In the genomic region with DNA sequence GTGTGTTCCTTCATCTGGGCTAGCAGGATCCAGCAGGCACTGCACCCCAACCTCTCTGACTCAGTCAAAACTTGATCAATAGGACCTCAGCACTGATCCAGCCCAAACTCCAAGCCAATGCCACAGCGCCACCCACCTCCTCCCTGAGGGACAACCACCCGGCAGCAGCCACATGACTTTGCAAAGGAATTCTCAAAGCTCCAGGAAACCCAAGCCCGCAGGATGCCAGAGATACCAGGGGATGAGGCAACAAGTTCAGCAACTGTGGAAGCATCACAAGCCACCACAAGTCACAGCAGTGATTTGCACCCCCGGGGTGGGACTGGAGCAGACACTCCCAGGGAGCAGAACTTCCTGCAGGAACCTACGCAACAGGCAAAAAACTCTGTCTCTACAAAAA, we compare ENCODE assay signal across 9 cellular contexts. TPM values are rescaled to one million over a fixed set of nuclear protein-coding genes. Genes with fewer than 3 reads are reported as not detected.
DNase-seq lines count a peak whose midpoint lies in the region; TF ChIP-seq lines count a peak whose summit lies in the region.
"Had no signal": no experiment of that assay in that cellular context is flagged by ENCODE, and none has a peak within 500 bp of the region (broad histone marks: within the 10 kb centered on the region; RNA-seq: fewer than 3 reads in every experiment).

No MANE protein-coding gene starts in this region.

- no peaks in the 10 kb centered on the region for H3K9me3 Mint-ChIP-seq in CD8-positive, alpha-beta memory T cell
- H3K9me3 Mint-ChIP-seq: T-helper 1 cell treated with Interleukin-12 subunit alpha and Interleukin-12 subunit beta and Interleukin-4 antibody, amounts not matched to agents 30 μg/mL and 1 μg/mL, for 36 hours had no signal

- no peak for DNase-seq in GM12865 (ENCODE audit: low read depth)
- peak; percentile 40 for DNase-seq in UCSD-AML1 (lab: John Stamatoyannopoulos, UW; ENCODE audit: unreplicated experiment)
- DNase-seq in head of caudate nucleus = peak in 27 of 42 donors; percentile 21 to 77 (median 54)
- DNase-seq in skeletal muscle cell (ENCODE audit: low read depth) = peak; percentile 72
- no peak for DNase-seq in CD8-positive, alpha-beta memory T cell
- no peak for DNase-seq in testis
- no peak for DNase-seq in central memory CD4-positive, alpha-beta T cell
- no peak for DNase-seq in effector memory CD4-positive, alpha-beta T cell

- no peak overlapping the region for H3K4me3 Mint-ChIP-seq in CD8-positive, alpha-beta memory T cell
- H3K4me3 Mint-ChIP-seq: T-helper 1 cell treated with Interleukin-12 subunit alpha and Interleukin-12 subunit beta and Interleukin-4 antibody, amounts not matched to agents 30 μg/mL and 1 μg/mL, for 36 hours had no signal

- peaks cover 59% of the 10 kb centered on the region for H3K4me1 ChIP-seq in CD8-positive, alpha-beta memory T cell (ENCODE audit: insufficient read depth, low read length)
- H3K4me1 ChIP-seq in testis = peaks cover 27% of the 10 kb centered on the region
- H3K4me1 ChIP-seq in effector memory CD4-positive, alpha-beta T cell (ENCODE audit: control insufficient read depth, insufficient read depth, low read length, poor library complexity, severe bottlenecking) = no peaks in the 10 kb centered on the region

- H3K4me3 ChIP-seq in GM12865 (ENCODE audit: low read depth, low read length) = no peak overlapping the region
- H3K4me3 ChIP-seq in skeletal muscle cell (ENCODE audit: low read depth, low read length) = no peak overlapping the region
- no peak overlapping the region for H3K4me3 ChIP-seq in CD8-positive, alpha-beta memory T cell (ENCODE audit: low read length)
- H3K4me3 ChIP-seq in testis = no peak overlapping the region
- H3K4me3 ChIP-seq in effector memory CD4-positive, alpha-beta T cell (ENCODE audit: insufficient read depth, low read depth, low read length, poor library complexity, severe bottlenecking) = no peak overlapping the region

- H3K9me3 ChIP-seq in CD8-positive, alpha-beta memory T cell (ENCODE audit: low read length) = no peaks in the 10 kb centered on the region
- no peaks in the 10 kb centered on the region for H3K9me3 ChIP-seq in testis
- H3K9me3 ChIP-seq in effector memory CD4-positive, alpha-beta T cell (ENCODE audit: control insufficient read depth, low read length) = no peaks in the 10 kb centered on the region

- CTCF ChIA-PET in CD8-positive, alpha-beta memory T cell (lab: Charles Lee) = no interaction called here

- H3K27ac Mint-ChIP-seq in CD8-positive, alpha-beta memory T cell = no peak overlapping the region
- H3K27ac Mint-ChIP-seq: T-helper 1 cell treated with Interleukin-12 subunit alpha and Interleukin-12 subunit beta and Interleukin-4 antibody, amounts not matched to agents 30 μg/mL and 1 μg/mL, for 36 hours had no signal

- intact Hi-C loops in head of caudate nucleus (cut with DNase I) (no loop called here), testis (cut with DNase I; ENCODE audit: low total_unique reads) (no loop called here)

- POLR2A ChIA-PET in CD8-positive, alpha-beta memory T cell (lab: Charles Lee) = no interaction called here

- H3K36me3 Mint-ChIP-seq in CD8-positive, alpha-beta memory T cell = no peaks in the 10 kb centered on the region

- H3K4me1 Mint-ChIP-seq in CD8-positive, alpha-beta memory T cell = peaks cover 8 to 26% (median 18%) of the 10 kb centered on the region in 3 donors

- peaks cover 1 to 5% of the 10 kb centered on the region in 2 donors for H3K27me3 Mint-ChIP-seq in CD8-positive, alpha-beta memory T cell

- TF ChIP-seq POLR2A in testis (IDR thresholded peaks at IDR 0.05) = no peak

- no peaks in the 10 kb centered on the region for H3K36me3 ChIP-seq in CD8-positive, alpha-beta memory T cell (ENCODE audit: insufficient read depth, low read length)
- H3K36me3 ChIP-seq in testis (ENCODE audit: low read depth, missing control alignments) = no peaks in the 10 kb centered on the region
- no peaks in the 10 kb centered on the region for H3K36me3 ChIP-seq in effector memory CD4-positive, alpha-beta T cell (ENCODE audit: control insufficient read depth, insufficient read depth, low read length)

- TF ChIP-seq CTCF in GM12865 (IDR thresholded peaks at IDR 0.05; ENCODE audit: insufficient read depth, low read depth, low read length, missing control alignments) (peak; percentile 2), testis (IDR thresholded peaks at IDR 0.05) (no peak)

- H3K27ac ChIP-seq in CD8-positive, alpha-beta memory T cell (ENCODE audit: low read depth, low read length) = no peak overlapping the region
- H3K27ac ChIP-seq in testis = no peak overlapping the region
- H3K27ac ChIP-seq in effector memory CD4-positive, alpha-beta T cell (ENCODE audit: insufficient read depth, low read length, poor library complexity, severe bottlenecking) = no peak overlapping the region

- no peaks in the 10 kb centered on the region for H3K27me3 ChIP-seq in CD8-positive, alpha-beta memory T cell (ENCODE audit: insufficient read depth, low read length, poor library complexity, severe bottlenecking)
- no peaks in the 10 kb centered on the region for H3K27me3 ChIP-seq in testis
- no peaks in the 10 kb centered on the region for H3K27me3 ChIP-seq in effector memory CD4-positive, alpha-beta T cell (replicated peaks; ENCODE audit: control insufficient read depth, insufficient read depth, low read length, poor library complexity, severe bottlenecking)

- whole genome bisulfite sequencing in testis, 2 donors = 68 to 80% methylated on average over 5 of the region's 5 CpGs

RNA-seq across cellular contexts. Expression of gene ACTN1, which starts 37.3 kb away (rescaled TPM):
- total RNA-seq in CD8-positive, alpha-beta memory T cell = 10 to 100 TPM; 52.7 to 53.3 TPM
- 47.4 TPM for polyA plus RNA-seq in CD8-positive, alpha-beta memory T cell
- total RNA-seq in testis = 10 to 100 TPM; 51.0 to 69.5 TPM
- polyA plus RNA-seq in testis (ENCODE audit: insufficient read depth, low read depth, low replicate concordance) = 82.3 TPM

Comparison
In these comparisons a context has a peak if more than half of its experiments do, and no peak if none do; other contexts are left out.
1. DNase-seq: peak in UCSD-AML1 (single experiment), head of caudate nucleus (27 of 42) and skeletal muscle cell (single experiment); none in GM12865 (single experiment), CD8-positive, alpha-beta memory T cell (0 of 5), testis (single experiment), central memory CD4-positive, alpha-beta T cell (single experiment) and effector memory CD4-positive, alpha-beta T cell (0 of 3).